Comparison of ENCODE assay signal across 22 cellular contexts in the genomic region with DNA sequence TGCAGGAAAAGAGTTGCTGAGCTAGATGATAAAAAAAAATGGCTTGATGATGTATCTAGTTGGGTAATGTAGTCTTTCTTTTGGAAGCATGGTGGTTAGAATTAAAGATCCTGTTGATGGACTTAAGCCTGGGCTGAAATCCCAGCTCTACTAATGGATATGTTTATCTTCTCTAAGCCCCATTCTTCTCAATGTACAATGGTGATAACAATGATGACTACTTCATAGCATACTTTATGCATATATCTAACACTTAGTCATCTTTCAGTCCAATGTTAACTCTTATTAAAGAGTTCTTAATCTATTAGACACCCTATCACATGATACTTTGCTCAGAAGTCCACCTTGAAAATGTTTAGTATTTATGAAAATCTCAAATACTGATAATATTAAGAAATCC.
"Had no signal": no experiment of that assay in that cellular context is flagged by ENCODE, and none has a peak within 500 bp of the region (broad histone marks: within the 10 kb centered on the region; RNA-seq: fewer than 3 reads in every experiment).

No MANE protein-coding gene starts in this region.

- H3K4me3 ChIP-seq: SJSA1, SK-N-MC had no signal

- FAIRE-seq: RCC 7860 had no signal

- H3K36me3 ChIP-seq: SJSA1 had no signal

- H3K9me3 ChIP-seq: SJSA1 had no signal

- H3K27ac ChIP-seq: HL-60, SJSA1, SK-N-MC had no signal

- H3K27me3 ChIP-seq: SJSA1 had no signal

- DNase-seq: KBM-7, NCI-H1092, NCI-H1105 treated with DMSO at 0.1 percent for 48 hours, NCI-H1417 treated with DMSO at 0.1 percent for 48 hours, NCI-H146, NCI-H1694 treated with DMSO at 0.1 percent for 48 hours, NCI-H1930, NCI-H2081, NCI-H2107, NCI-H2227 treated with DMSO at 0.1 percent for 48 hours, NCI-H446, NCI-H510A, NCI-H524 treated with DMSO at 0.1 percent for 48 hours, NCI-H69, NCI-H774, Right ventricle myocardium superior, RPMI8226, SIG-M5 had no signal

- H3K4me1 ChIP-seq: SJSA1 had no signal
